Comparison of ENCODE assay signal across 13 cellular contexts in the genomic region with DNA sequence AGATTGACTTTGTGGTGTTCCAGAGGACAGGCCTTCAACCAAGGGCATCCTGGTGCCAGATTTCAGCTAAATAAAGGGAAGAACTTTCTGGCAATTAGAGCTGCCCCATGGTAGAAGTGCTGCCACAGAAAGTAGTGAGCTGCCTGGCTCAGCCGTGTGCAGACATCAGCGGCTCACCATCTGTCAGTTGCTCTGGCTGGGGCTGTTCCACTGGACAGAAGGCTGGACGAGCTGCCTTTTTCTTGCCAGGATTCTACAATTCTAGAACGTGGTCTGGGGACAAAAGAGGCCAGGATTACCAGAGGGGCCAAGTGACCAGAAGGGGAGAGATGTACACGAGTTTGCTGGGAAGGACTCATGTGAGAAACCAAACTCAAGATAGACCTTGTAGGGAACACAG.
DNase-seq lines count a peak whose midpoint lies in the region.
"Had no signal": no experiment of that assay in that cellular context is flagged by ENCODE, and none has a peak within 500 bp of the region (broad histone marks: within the 10 kb centered on the region; RNA-seq: fewer than 3 reads in every experiment).

No MANE protein-coding gene starts in this region.

- DNase-seq in DMS 273 (lab: John Stamatoyannopoulos, UW; ENCODE audit: unreplicated experiment) (peak; percentile 36), DMS 273 treated with DMSO at 0.1 percent for 48 hours (lab: John Stamatoyannopoulos, UW) (no peak), cerebellar cortex (ENCODE audit: low spot score) (peak; percentile 68), posterior vena cava (ENCODE audit: low spot score) (peak; percentile 19), amniotic stem cell (lab: John Stamatoyannopoulos, UW) (no peak), DMS53 treated with DMSO at 0.1 percent for 48 hours (lab: John Stamatoyannopoulos, UW; ENCODE audit: unreplicated experiment) (no peak)
- DNase-seq in stimulated activated CD4-positive, alpha-beta T cell treated with anti-CD3 and anti-CD28 coated beads, Interleukin-12 subunit alpha, Interleukin-12 subunit beta, amount 100 ng/mL, for 4 hours: no peak
- DNase-seq: AML-193; Caco-2; CD4-positive, alpha-beta T cell; DMS53; GDM1; H9 had no signal

- intact Hi-C loops in posterior vena cava (cut with DNase I): no loop called here

Comparison
In these comparisons a context has a peak if more than half of its experiments do, and no peak if none do; other contexts are left out.
1. DNase-seq: peak in DMS 273 (single experiment), cerebellar cortex (single experiment) and posterior vena cava (single experiment); none in DMS 273 treated with DMSO at 0.1 percent for 48 hours (single experiment), amniotic stem cell (single experiment), stimulated activated CD4-positive, alpha-beta T cell treated with anti-CD3 and anti-CD28 coated beads, Interleukin-12 subunit alpha, Interleukin-12 subunit beta, amount 100 ng/mL, for 4 hours (single experiment) and DMS53 treated with DMSO at 0.1 percent for 48 hours (single experiment).